Comparison of ENCODE assay signal across 2 cellular contexts in the genomic region with DNA sequence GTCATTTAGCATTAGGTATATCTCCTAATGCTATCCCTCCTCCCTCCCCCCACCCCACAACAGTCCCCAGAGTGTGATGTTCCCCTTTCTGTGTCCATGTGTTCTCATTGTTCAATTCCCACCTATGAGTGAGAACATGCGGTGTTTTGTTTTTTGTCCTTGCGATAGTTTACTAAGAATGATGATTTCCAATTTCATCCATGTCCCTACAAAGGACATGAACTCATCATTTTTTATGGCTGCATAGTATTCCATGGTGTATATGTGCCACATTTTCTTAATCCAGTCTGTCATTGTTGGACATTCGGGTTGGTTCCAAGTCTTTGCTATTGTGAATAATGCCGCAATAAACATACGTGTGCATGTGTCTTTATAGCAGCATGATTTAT.
TF ChIP-seq lines count a peak whose summit lies in the region.

No MANE protein-coding gene starts in this region.

TF ChIP-seq in HEK293, 187 proteins besides CTCF, POLR2A, EP300 and RAD21:
- peak; percentile 85 for TF ChIP-seq ZNF146 (tag by site-specific recombination; IDR thresholded peaks at IDR 0.05)

TF ChIP-seq in K562, 482 proteins besides CTCF, POLR2A, EP300 and RAD21:
- TF ChIP-seq ZNF146 (CRISPR knock-in tag; IDR thresholded peaks at IDR 0.05; ENCODE audit: unreplicated experiment) (peak; percentile 41), FOXK2 (conservative IDR thresholded peaks at IDR 0.05 in 1 of 2, IDR thresholded peaks at IDR 0.05 in 1 of 2; ENCODE audit: low read depth in 2 of 2) (0 out of 4 replicates have a peak, but pooled peaks of 1 of the 2 experiments have one; percentile 0), BCOR (IDR thresholded peaks at IDR 0.05) (peak; percentile 81), KDM1A (IDR thresholded peaks at IDR 0.05) (peak; percentile 16 to 47; a peak in 1 of 4 replicates)
